In the genomic region with DNA sequence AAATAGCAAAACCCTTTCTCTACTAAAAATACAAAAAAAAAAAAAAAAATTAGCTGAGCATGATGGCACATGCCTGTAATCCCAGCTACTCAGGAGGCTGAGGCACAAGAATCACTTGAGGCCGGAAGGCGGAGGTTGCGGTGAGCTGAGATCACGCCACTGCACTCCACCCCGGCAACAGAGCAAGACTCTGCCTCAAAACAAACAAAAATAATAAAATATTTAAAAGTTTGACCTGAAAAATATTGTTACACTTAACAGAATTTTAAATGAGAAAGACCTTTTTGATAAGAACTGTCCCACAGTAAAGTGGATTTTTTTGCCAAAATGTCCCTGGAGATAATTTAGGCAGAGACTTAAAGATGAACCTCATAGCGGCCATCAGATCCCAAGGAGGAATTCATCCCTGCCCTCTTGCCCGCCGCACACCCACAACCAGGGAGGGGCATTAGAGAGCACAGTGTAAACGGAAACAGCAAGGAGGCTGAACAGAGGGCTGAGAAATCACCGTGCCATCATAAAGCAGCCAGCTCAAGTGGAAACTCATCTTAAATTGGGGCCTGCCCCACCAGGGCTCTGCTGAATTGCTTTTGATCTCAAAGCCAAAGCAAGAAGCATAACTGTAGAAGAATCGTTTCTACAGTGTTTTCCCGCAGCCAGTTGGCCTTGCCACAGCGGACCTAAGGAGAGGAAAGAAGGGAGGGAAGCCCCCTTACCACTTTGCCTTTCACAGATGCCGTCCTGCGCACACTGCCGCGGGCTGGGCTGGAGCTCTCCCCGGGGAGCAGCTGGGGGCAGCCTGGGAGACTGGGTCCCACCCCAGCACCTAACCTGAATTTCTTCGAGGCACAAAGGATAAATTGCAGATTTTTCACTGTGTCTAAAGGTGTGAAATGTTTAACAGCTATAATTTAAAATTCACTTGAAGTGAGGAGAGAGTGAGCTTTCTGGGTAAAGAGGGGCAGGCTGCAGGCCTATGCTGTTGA, we compare ENCODE assay signal across 10 cellular contexts. TPM values are rescaled to one million over a fixed set of nuclear protein-coding genes. Genes with fewer than 3 reads are reported as not detected.
DNase-seq lines count a peak whose midpoint lies in the region; ATAC-seq and TF ChIP-seq lines count a peak whose summit lies in the region.
"Had no signal": no experiment of that assay in that cellular context is flagged by ENCODE, and none has a peak within 500 bp of the region (broad histone marks: within the 10 kb centered on the region; RNA-seq: fewer than 3 reads in every experiment).

No MANE protein-coding gene starts in this region.

- H3K36me3 Mint-ChIP-seq in progenitor cell of endocrine pancreas (ENCODE audit: insufficient read depth): peaks cover 16% of the 10 kb centered on the region

- 95% methylated on average over 17 of the region's 19 CpGs for WGBS in mesenchymal stem cell

- no peak overlapping the region for H4K8ac ChIP-seq in mesenchymal stem cell (ENCODE audit: low read length)

- H3K4me1 ChIP-seq in Peyer's patch: peaks cover 0 to 5% (median 0%) of the 10 kb centered on the region in 4 donors
- H3K4me1 ChIP-seq in mesenchymal stem cell (ENCODE audit: control insufficient read depth, insufficient read depth, low read depth, low read length): peaks cover 2% of the 10 kb centered on the region
- H3K4me1 ChIP-seq in A673 (ENCODE audit: insufficient read depth, low read length, poor library complexity, severe bottlenecking): no peaks in the 10 kb centered on the region

- no peak overlapping the region for H2BK15ac ChIP-seq in mesenchymal stem cell (ENCODE audit: low read depth, poor library complexity, severe bottlenecking)

- no peak overlapping the region for H3K18ac ChIP-seq in mesenchymal stem cell (ENCODE audit: low read depth in 1 of 2, low read length in 2 of 2)

- H3K27ac Mint-ChIP-seq in progenitor cell of endocrine pancreas: no peak overlapping the region

- H3K27me3 ChIP-seq in Peyer's patch: no peaks in the 10 kb centered on the region
- no peaks in the 10 kb centered on the region for H3K27me3 ChIP-seq in mesenchymal stem cell (ENCODE audit: control insufficient read depth in 1 of 2, insufficient read depth in 1 of 2, low read length in 2 of 2)
- H3K27me3 ChIP-seq in A673 (replicated peaks; ENCODE audit: insufficient read depth, low read depth, low read length, poor library complexity): no peaks in the 10 kb centered on the region
- H3K27me3 ChIP-seq: cardiac muscle cell had no signal

- H3K4me2 ChIP-seq in mesenchymal stem cell (ENCODE audit: low read length, poor library complexity, severe bottlenecking): no peak overlapping the region

- H3K9me3 ChIP-seq in Peyer's patch (no peaks in the 10 kb centered on the region), mesenchymal stem cell (ENCODE audit: control insufficient read depth, low read length) (no peaks in the 10 kb centered on the region), A673 (ENCODE audit: low read depth, low read length, poor library complexity, severe bottlenecking) (no peaks in the 10 kb centered on the region)

- H3K9ac ChIP-seq in mesenchymal stem cell (ENCODE audit: low read length): peak overlapping the region; percentile 63

- peaks cover 44% of the 10 kb centered on the region for H3K79me1 ChIP-seq in mesenchymal stem cell (replicated peaks; ENCODE audit: low read length, poor library complexity, severe bottlenecking)

- POLR2A ChIA-PET in A673 (lab: Charles Lee; ENCODE audit: low non-redundant PET): interaction anchor here (0.6 kb wide), 1 partner anchor 14 kb away, joined by 3 read pairs; no protein-coding TSS in a partner anchor

- H3K4me3 Mint-ChIP-seq in progenitor cell of endocrine pancreas (ENCODE audit: low read depth): no peak overlapping the region

- no peak for TF ChIP-seq POLR2A in Peyer's patch (IDR thresholded peaks at IDR 0.05)

- DNase-seq in Peyer's patch: peak in 2 of 3 donors; percentile 43 to 47
- DNase-seq in mesenchymal stem cell: no peak
- DNase-seq in progenitor cell of endocrine pancreas (ENCODE audit: low spot score, unreplicated experiment): no peak
- DNase-seq in A673 (ENCODE audit: low spot score): no peak
- no peak for DNase-seq in SW480 (ENCODE audit: low spot score)
- no peak for DNase-seq in NCI-H446 (lab: John Stamatoyannopoulos, UW)
- DNase-seq: activated CD4-positive, CD25-positive, alpha-beta regulatory T cell had no signal

- H3K4ac ChIP-seq in mesenchymal stem cell (ENCODE audit: low read depth in 1 of 2, low read length in 2 of 2): no peak overlapping the region

- no peaks in the 10 kb centered on the region for H3K27me3 Mint-ChIP-seq in progenitor cell of endocrine pancreas

- no peak overlapping the region for H2AFZ ChIP-seq in mesenchymal stem cell (ENCODE audit: low read depth, low read length)

- H4K91ac ChIP-seq in mesenchymal stem cell (ENCODE audit: low read length): no peak overlapping the region

- no peaks in the 10 kb centered on the region for H3K9me3 Mint-ChIP-seq in progenitor cell of endocrine pancreas (ENCODE audit: low read depth)

- H3K27ac ChIP-seq in Peyer's patch: peak overlapping the region in 2 of 4 donors; percentile 8 to 47
- no peak overlapping the region for H3K27ac ChIP-seq in mesenchymal stem cell (ENCODE audit: low read length, poor library complexity, severe bottlenecking)
- no peak overlapping the region for H3K27ac ChIP-seq in A673 (ENCODE audit: low read depth, low read length, poor library complexity, severe bottlenecking)

- H3K23ac ChIP-seq in mesenchymal stem cell (ENCODE audit: low read length in 2 of 2): no peak overlapping the region

- no peak overlapping the region for H2AK5ac ChIP-seq in mesenchymal stem cell (ENCODE audit: low read length, severe bottlenecking)

- H2BK12ac ChIP-seq in mesenchymal stem cell (ENCODE audit: low read length in 2 of 2): no peak overlapping the region

- H3K36me3 ChIP-seq in Peyer's patch (peaks cover 0 to 68% (median 5%) of the 10 kb centered on the region in 3 donors), mesenchymal stem cell (ENCODE audit: control insufficient read depth in 1 of 2, insufficient read depth in 2 of 2, low read depth in 1 of 2, low read length in 2 of 2) (peaks cover 48 to 81% of the 10 kb centered on the region in 2 experiments), A673 (ENCODE audit: insufficient read depth, low read length, poor library complexity, severe bottlenecking) (peaks cover 28% of the 10 kb centered on the region)

- no peak overlapping the region for H3K14ac ChIP-seq in mesenchymal stem cell (ENCODE audit: low read length in 2 of 2)

- no peaks in the 10 kb centered on the region for H3K4me1 Mint-ChIP-seq in progenitor cell of endocrine pancreas (ENCODE audit: low read depth)

- BruUV-seq in A673 (replicated peaks; lab: Mats Ljungman, UMichigan): no TSS peak

- H2BK5ac ChIP-seq in mesenchymal stem cell (ENCODE audit: low read depth, low read length, poor library complexity, severe bottlenecking): no peak overlapping the region

- ATAC-seq in GM18502 (IDR thresholded peaks at IDR 0.05; ENCODE audit: poor library complexity, unreplicated experiment) (peak; percentile 31), GM21576 (IDR thresholded peaks at IDR 0.05; ENCODE audit: unreplicated experiment) (peak; percentile 45)

- CTCF ChIA-PET in A673 (lab: Charles Lee): interaction anchor here (0.6 kb wide), 1 partner anchor 360 kb away, joined by 3 read pairs; no protein-coding TSS in a partner anchor

- intact Hi-C loops in A673 (cut with micrococcal nuclease; ENCODE audit: unreplicated experiment): no loop called here

- H3K4me3 ChIP-seq in Peyer's patch: no peak overlapping the region
- no peak overlapping the region for H3K4me3 ChIP-seq in mesenchymal stem cell (ENCODE audit: insufficient read depth in 1 of 2, low read depth in 1 of 2, low read length in 2 of 2)
- H3K4me3 ChIP-seq in A673 (ENCODE audit: low read depth, low read length, poor library complexity, severe bottlenecking): no peak overlapping the region
- H3K4me3 ChIP-seq: cardiac muscle cell had no signal

- TF ChIP-seq CTCF in Peyer's patch (IDR thresholded peaks at IDR 0.05) (no peak), progenitor cell of endocrine pancreas (IDR thresholded peaks at IDR 0.05; ENCODE audit: unreplicated experiment) (no peak), A673 (conservative IDR thresholded peaks at IDR 0.05; ENCODE audit: low read depth, low read length) (no peak)

- no peak overlapping the region for H2BK120ac ChIP-seq in mesenchymal stem cell (ENCODE audit: low read depth, low read length)

RNA-seq across cellular contexts. Expression of a gene that starts 52.0 kb away (rescaled TPM):
- total RNA-seq in Peyer's patch (10 to 100 TPM in 1 of 4 donors, 1 to 10 TPM in 2, not detected in 1; 4.0 to 32.2 (median 5.3) TPM), progenitor cell of endocrine pancreas (0.48 and 0.49 TPM in 2 replicates), A673 (2021) (12.6 and 14.9 TPM in 2 replicates)
- 2.3 TPM for polyA plus RNA-seq in mesenchymal stem cell (2013, experiment 1 of 2)
- 2.7 TPM for polyA plus RNA-seq in mesenchymal stem cell (2013, experiment 2 of 2)
- total RNA-seq: cardiac muscle cell had no signal

Comparison
In these comparisons a context has a peak if more than half of its experiments do, and no peak if none do; other contexts are left out.
1. DNase-seq: peak in Peyer's patch (2 of 3); none in mesenchymal stem cell (single experiment), progenitor cell of endocrine pancreas (single experiment), A673 (single experiment), SW480 (single experiment) and NCI-H446 (0 of 2).